21 cellular contexts compared by ENCODE assay signal in the genomic region with DNA sequence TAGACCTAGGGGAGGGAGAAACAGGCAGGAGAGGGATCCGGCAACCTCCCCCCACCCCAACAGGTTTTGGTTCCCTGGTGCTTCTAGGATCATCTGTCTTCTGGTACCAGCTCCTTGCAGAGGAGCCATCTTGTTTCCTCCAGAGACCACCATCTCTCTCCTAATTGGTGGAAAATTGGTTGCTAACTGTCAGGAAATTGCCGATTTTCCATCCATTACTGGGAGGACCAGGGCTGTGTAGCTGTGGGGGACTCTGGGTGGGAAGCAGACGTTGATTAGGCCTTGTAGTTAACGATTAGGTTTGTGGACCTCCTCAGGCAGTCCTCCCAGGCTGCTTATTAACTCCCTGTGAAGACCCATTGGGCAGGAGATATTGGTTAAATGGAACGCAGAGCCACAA.
DNase-seq lines count a peak whose midpoint lies in the region; ATAC-seq, FAIRE-seq and TF ChIP-seq lines count a peak whose summit lies in the region.
"Had no signal": no experiment of that assay in that cellular context is flagged by ENCODE, and none has a peak within 500 bp of the region (broad histone marks: within the 10 kb centered on the region; RNA-seq: fewer than 3 reads in every experiment).

No MANE protein-coding gene starts in this region.

- peaks cover 11% of the 10 kb centered on the region for H3K4me1 ChIP-seq in A673 (ENCODE audit: insufficient read depth, low read length, poor library complexity, severe bottlenecking)
- H3K4me1 ChIP-seq: A549 had no signal

- H3K27me3 ChIP-seq in A673 (replicated peaks; ENCODE audit: insufficient read depth, low read depth, low read length, poor library complexity): peaks cover 55% of the 10 kb centered on the region

- no peaks in the 10 kb centered on the region for H3K9me3 Mint-ChIP-seq in nephron
- no peaks in the 10 kb centered on the region for H3K9me3 Mint-ChIP-seq in activated CD8-positive, alpha-beta T cell treated with anti-CD3 and anti-CD28 coated beads for 36 hours
- H3K9me3 Mint-ChIP-seq in activated naive CD4-positive, alpha-beta T cell treated with anti-CD3 and anti-CD28 coated beads for 36 hours: no peaks in the 10 kb centered on the region
- H3K9me3 Mint-ChIP-seq: CD4-positive, alpha-beta memory T cell had no signal

- no peak overlapping the region for H3K4me3 Mint-ChIP-seq in nephron
- no peak overlapping the region for H3K4me3 Mint-ChIP-seq in activated CD8-positive, alpha-beta T cell treated with anti-CD3 and anti-CD28 coated beads for 36 hours
- H3K4me3 Mint-ChIP-seq in activated naive CD4-positive, alpha-beta T cell treated with anti-CD3 and anti-CD28 coated beads for 36 hours: no peak overlapping the region
- H3K4me3 Mint-ChIP-seq: CD4-positive, alpha-beta memory T cell had no signal

- H3K27ac ChIP-seq in A673 (ENCODE audit: low read depth, low read length, poor library complexity, severe bottlenecking): no peak overlapping the region
- H3K27ac ChIP-seq in SK-N-MC: no peak overlapping the region
- H3K27ac ChIP-seq: A549, GM23248 had no signal

- CTCF ChIA-PET in A673 (lab: Charles Lee): interaction anchor here (0.7 kb wide), 1 partner anchor 870 kb away, joined by 3 read pairs; no protein-coding TSS in a partner anchor
- CTCF ChIA-PET in activated CD8-positive, alpha-beta T cell treated with anti-CD3 and anti-CD28 coated beads for 36 hours (lab: Charles Lee): interaction anchor here (1.4 kb wide), 1 partner anchor 61 kb away, joined by 5 read pairs; the partner anchor contains the start of gene TRABD2B
- CTCF ChIA-PET in activated naive CD4-positive, alpha-beta T cell treated with anti-CD3 and anti-CD28 coated beads for 36 hours (lab: Charles Lee): no interaction called here

- H3K9ac ChIP-seq in SK-N-MC (ENCODE audit: insufficient read length): no peak overlapping the region
- H3K9ac ChIP-seq: GM23248 had no signal

- H3K27me3 Mint-ChIP-seq in nephron (ENCODE audit: low read depth): peaks cover 83% of the 10 kb centered on the region
- no peaks in the 10 kb centered on the region for H3K27me3 Mint-ChIP-seq in activated CD8-positive, alpha-beta T cell treated with anti-CD3 and anti-CD28 coated beads for 36 hours
- peaks cover 2% of the 10 kb centered on the region for H3K27me3 Mint-ChIP-seq in activated naive CD4-positive, alpha-beta T cell treated with anti-CD3 and anti-CD28 coated beads for 36 hours (ENCODE audit: low read depth)

- BruUV-seq in A673 (replicated peaks; lab: Mats Ljungman, UMichigan): no TSS peak

- H3K4me3 ChIP-seq in A673 (ENCODE audit: low read depth, low read length, poor library complexity, severe bottlenecking) (no peak overlapping the region), SK-N-MC (no peak overlapping the region)
- H3K4me3 ChIP-seq: A549, GM12878, GM23248 had no signal

- ATAC-seq in activated CD8-positive, alpha-beta T cell treated with anti-CD3 and anti-CD28 coated beads for 36 hours: no peak
- ATAC-seq: A549, GM12878 had no signal

- H3K36me3 Mint-ChIP-seq in nephron (ENCODE audit: low read depth): no peaks in the 10 kb centered on the region
- H3K36me3 Mint-ChIP-seq in activated CD8-positive, alpha-beta T cell treated with anti-CD3 and anti-CD28 coated beads for 36 hours (ENCODE audit: low read depth): no peaks in the 10 kb centered on the region
- no peaks in the 10 kb centered on the region for H3K36me3 Mint-ChIP-seq in activated naive CD4-positive, alpha-beta T cell treated with anti-CD3 and anti-CD28 coated beads for 36 hours (ENCODE audit: low read depth)
- H3K36me3 Mint-ChIP-seq: CD4-positive, alpha-beta memory T cell had no signal

- DNase-seq in A673 (ENCODE audit: low spot score) (peak; percentile 59), SK-N-MC (ENCODE audit: low read depth, low spot score) (peak; percentile 3), D721Med (ENCODE audit: insufficient read length, low spot score) (no peak)
- no peak for DNase-seq in activated CD8-positive, alpha-beta T cell treated with anti-CD3 and anti-CD28 coated beads for 36 hours
- no peak for DNase-seq in activated naive CD4-positive, alpha-beta T cell treated with anti-CD3 and anti-CD28 coated beads for 36 hours
- DNase-seq: 8988T; C1 segment of cervical spinal cord; Calu3; CD4-positive, alpha-beta memory T cell; COR-L47; DMS153; DND-41; GM23248; H7; HCEC 1CT had no signal

- no peaks in the 10 kb centered on the region for H3K36me3 ChIP-seq in A673 (ENCODE audit: insufficient read depth, low read length, poor library complexity, severe bottlenecking)
- no peaks in the 10 kb centered on the region for H3K36me3 ChIP-seq in SK-N-MC (ENCODE audit: insufficient read depth, low read length)

- FAIRE-seq in D721Med (lab: Jason Lieb, UNC): no peak
- FAIRE-seq: A549, G401.6, GM12878, GM19239, H1 had no signal

- POLR2A ChIA-PET in A673 (lab: Charles Lee; ENCODE audit: low non-redundant PET): interaction anchor here (0.5 kb wide), 1 partner anchor 1039 kb away, joined by 3 read pairs; no protein-coding TSS in a partner anchor
- POLR2A ChIA-PET in activated CD8-positive, alpha-beta T cell treated with anti-CD3 and anti-CD28 coated beads for 36 hours (lab: Charles Lee): interaction anchor here (0.7 kb wide), 1 partner anchor 14 kb away, joined by 3 read pairs; no protein-coding TSS in a partner anchor

- H3K27ac Mint-ChIP-seq in nephron: peak overlapping the region; percentile 13 to 76 (median 63)
- H3K27ac Mint-ChIP-seq in activated CD8-positive, alpha-beta T cell treated with anti-CD3 and anti-CD28 coated beads for 36 hours: no peak overlapping the region
- H3K27ac Mint-ChIP-seq in activated naive CD4-positive, alpha-beta T cell treated with anti-CD3 and anti-CD28 coated beads for 36 hours: no peak overlapping the region
- H3K27ac Mint-ChIP-seq: CD4-positive, alpha-beta memory T cell had no signal

- intact Hi-C loops in A673 (cut with micrococcal nuclease; ENCODE audit: unreplicated experiment): loop anchor here (10.0 kb wide), 1 partner anchor 323 kb away; no protein-coding TSS in a partner anchor
- intact Hi-C loops in activated CD8-positive, alpha-beta T cell treated with anti-CD3 and anti-CD28 coated beads for 36 hours (cut with micrococcal nuclease): no loop called here
- intact Hi-C loops in activated naive CD4-positive, alpha-beta T cell treated with anti-CD3 and anti-CD28 coated beads for 36 hours (cut with micrococcal nuclease): no loop called here

- TF ChIP-seq CTCF in A673 (conservative IDR thresholded peaks at IDR 0.05; ENCODE audit: low read depth, low read length): no peak
- no peak for TF ChIP-seq CTCF in nephron (IDR thresholded peaks at IDR 0.05; ENCODE audit: unreplicated experiment in 3 of 3)
- no peak for TF ChIP-seq CTCF in D721Med (IDR thresholded peaks at IDR 0.05; ENCODE audit: insufficient read depth, missing control alignments)
- TF ChIP-seq CTCF in activated CD8-positive, alpha-beta T cell treated with anti-CD3 and anti-CD28 coated beads for 36 hours (IDR thresholded peaks at IDR 0.05): no peak

- peaks cover 24% of the 10 kb centered on the region for H3K4me1 Mint-ChIP-seq in nephron
- H3K4me1 Mint-ChIP-seq in activated CD8-positive, alpha-beta T cell treated with anti-CD3 and anti-CD28 coated beads for 36 hours (ENCODE audit: low read depth): no peaks in the 10 kb centered on the region
- H3K4me1 Mint-ChIP-seq in activated naive CD4-positive, alpha-beta T cell treated with anti-CD3 and anti-CD28 coated beads for 36 hours (ENCODE audit: low read depth): no peaks in the 10 kb centered on the region
- H3K4me1 Mint-ChIP-seq: CD4-positive, alpha-beta memory T cell had no signal

- H3K9me3 ChIP-seq in A673 (ENCODE audit: low read depth, low read length, poor library complexity, severe bottlenecking): no peaks in the 10 kb centered on the region
- H3K9me3 ChIP-seq in SK-N-MC (ENCODE audit: low read depth, low read length): no peaks in the 10 kb centered on the region
- H3K9me3 ChIP-seq: A549 had no signal

Comparison
In these comparisons a context has a peak if more than half of its experiments do, and no peak if none do; other contexts are left out.
1. DNase-seq: peak in A673 (single experiment) and SK-N-MC (single experiment); none in D721Med (single experiment), activated CD8-positive, alpha-beta T cell treated with anti-CD3 and anti-CD28 coated beads for 36 hours (single experiment) and activated naive CD4-positive, alpha-beta T cell treated with anti-CD3 and anti-CD28 coated beads for 36 hours (single experiment).
2. H3K27ac Mint-ChIP-seq: peak in nephron (3 of 3); none in activated CD8-positive, alpha-beta T cell treated with anti-CD3 and anti-CD28 coated beads for 36 hours (single experiment) and activated naive CD4-positive, alpha-beta T cell treated with anti-CD3 and anti-CD28 coated beads for 36 hours (single experiment).